8 cellular contexts compared by ENCODE assay signal in genomic region chr16:2778692-2778958, GRCh38. TPM values are rescaled to one million over a fixed set of nuclear protein-coding genes. Genes with fewer than 3 reads are reported as not detected.
DNase-seq lines count a peak whose midpoint lies in the region; ATAC-seq, FAIRE-seq and TF ChIP-seq lines count a peak whose summit lies in the region.
"Had no signal": no experiment of that assay in that cellular context is flagged by ENCODE, and none has a peak within 500 bp of the region (broad histone marks: within the 10 kb centered on the region; RNA-seq: fewer than 3 reads in every experiment).

No MANE protein-coding gene starts in this region.

- no peak overlapping the region for H3K9ac ChIP-seq in H1 (replicated peaks in 1 of 4; ENCODE audit: extremely low read depth in 1 of 4, low read depth in 3 of 4, low read length in 3 of 4)

- H2BK12ac ChIP-seq in H1 (ENCODE audit: low read depth, low read length) = no peak overlapping the region

- H3K9me3 Mint-ChIP-seq in T-helper 1 cell treated with Interleukin-12 subunit alpha and Interleukin-12 subunit beta and Interleukin-4 antibody, amounts not matched to agents 30 μg/mL and 1 μg/mL, for 36 hours = no peaks in the 10 kb centered on the region
- no peaks in the 10 kb centered on the region for H3K9me3 Mint-ChIP-seq in stimulated activated naive CD8-positive, alpha-beta T cell treated with anti-CD3 and anti-CD28 coated beads, Interleukin-15, amount 100 ng/mL, for 72 hours

- H3K27ac Mint-ChIP-seq in T-helper 1 cell treated with Interleukin-12 subunit alpha and Interleukin-12 subunit beta and Interleukin-4 antibody, amounts not matched to agents 30 μg/mL and 1 μg/mL, for 36 hours = peak overlapping the region; percentile 94
- peak overlapping the region; percentile 98 to 99 for H3K27ac Mint-ChIP-seq in stimulated activated naive CD8-positive, alpha-beta T cell treated with anti-CD3 and anti-CD28 coated beads, Interleukin-15, amount 100 ng/mL, for 72 hours

- TF ChIP-seq EP300 in H1 (IDR thresholded peaks at IDR 0.05; ENCODE audit: borderline replicate concordance in 1 of 2, low read depth in 2 of 2, low read length in 2 of 2) = no peak

- peaks cover 12 to 34% of the 10 kb centered on the region in 2 experiments for H3K79me2 ChIP-seq in H1 (ENCODE audit: control insufficient read depth in 1 of 2, insufficient read depth in 2 of 2, low read length in 2 of 2)

- no peak for TF ChIP-seq CTCF in H1 (IDR thresholded peaks at IDR 0.05; ENCODE audit: control extremely low read depth in 1 of 3, insufficient read depth in 1 of 3, low read depth in 1 of 3, low read length in 3 of 3)

- no peaks in the 10 kb centered on the region for H3K9me3 ChIP-seq in H1 (ENCODE audit: insufficient read depth in 2 of 2, low read depth in 1 of 2, low read length in 1 of 2)

- H2AK5ac ChIP-seq in H1 (ENCODE audit: low read depth, low read length) = no peak overlapping the region

- H3K4me1 ChIP-seq in H1 (replicated peaks in 1 of 4; ENCODE audit: control insufficient read depth in 3 of 4, insufficient read depth in 4 of 4, low read length in 3 of 4) = peaks cover 0 to 4% (median under 1%) of the 10 kb centered on the region in 4 experiments; a peak in 5 of 7 replicates

- peaks cover 9 to 21% (median 11%) of the 10 kb centered on the region in 4 experiments; a peak in 5 of 8 replicates for H3K36me3 ChIP-seq in H1 (ENCODE audit: control insufficient read depth in 2 of 4, insufficient read depth in 4 of 4, low read length in 3 of 4)

- no peak overlapping the region for H2BK15ac ChIP-seq in H1 (ENCODE audit: low read length)

- H3K18ac ChIP-seq in H1 (ENCODE audit: extremely low read depth, low read length) = no peak overlapping the region

- H2AFZ ChIP-seq in H1 (ENCODE audit: low read length) = no peak overlapping the region

- H3K27me3 Mint-ChIP-seq in T-helper 1 cell treated with Interleukin-12 subunit alpha and Interleukin-12 subunit beta and Interleukin-4 antibody, amounts not matched to agents 30 μg/mL and 1 μg/mL, for 36 hours (ENCODE audit: low read depth) = no peaks in the 10 kb centered on the region
- no peaks in the 10 kb centered on the region for H3K27me3 Mint-ChIP-seq in stimulated activated naive CD8-positive, alpha-beta T cell treated with anti-CD3 and anti-CD28 coated beads, Interleukin-15, amount 100 ng/mL, for 72 hours

- POLR2A ChIA-PET in H1 (lab: Charles Lee; ENCODE audit: partially characterized antibody) = interaction anchor here (0.8 to 9.5 kb wide), 16 partner anchors 9 to 104 kb away, joined by 3 to 180 read pairs (median 4); partner anchors contain the start of genes PRSS33 and SRRM2

- peaks cover 2 to 8% of the 10 kb centered on the region in 2 experiments for H4K20me1 ChIP-seq in H1 (replicated peaks in 1 of 2; ENCODE audit: control insufficient read depth in 1 of 2, insufficient read depth in 2 of 2, low read length in 2 of 2)

- no peak for FAIRE-seq in H1 (lab: Jason Lieb, UNC)

- 95% methylated on average over 12 of the region's 12 CpGs; no CpG with 5 or more reads in 1 of the 2 experiments for WGBS in H1 (ENCODE audit: extremely low coverage in 1 of 2, insufficient coverage in 1 of 2, insufficient read length in 1 of 2, insufficient replicate concordance in 2 of 2, low coverage in 1 of 2, low lambda C conversion rate in 2 of 2, missing lambda C conversion rate in 1 of 2), 2 experiments

- peaks cover 10% of the 10 kb centered on the region; the same call in 1 of the 2 replicates for H3K23me2 ChIP-seq in H1 (ENCODE audit: low read depth, low read length)

- CTCF ChIA-PET in H1 (lab: Charles Lee; ENCODE audit: partially characterized antibody) = interaction anchor here (0.5 to 1.3 kb wide), 9 partner anchors 11 to 929 kb away, joined by 3 to 5 read pairs (median 3); no protein-coding TSS in a partner anchor

- H3K14ac ChIP-seq in H1 (ENCODE audit: insufficient read length) = no peak overlapping the region

- TF ChIP-seq POLR2A in H1 (IDR thresholded peaks at IDR 0.05; ENCODE audit: control extremely low read depth in 1 of 2, low read depth in 2 of 2, low read length in 2 of 2) = no peak

- H3K4me2 ChIP-seq in H1 (ENCODE audit: insufficient read depth in 1 of 2, low read depth in 2 of 2, low read length in 2 of 2) = peak overlapping the region; percentile 88 to 94; a peak in 3 of 4 replicates

- no peak for ATAC-seq in stimulated activated naive CD8-positive, alpha-beta T cell treated with anti-CD3 and anti-CD28 coated beads, Interleukin-15, amount 100 ng/mL, for 72 hours
- ATAC-seq in HG03175 (IDR thresholded peaks at IDR 0.05; ENCODE audit: unreplicated experiment) (no peak), HG03159 (IDR thresholded peaks at IDR 0.05; ENCODE audit: unreplicated experiment) (no peak)

- no peak overlapping the region for H2BK20ac ChIP-seq in H1 (ENCODE audit: low read length)

- peaks cover 10% of the 10 kb centered on the region; the same call in 1 of the 2 replicates for H3K79me1 ChIP-seq in H1 (ENCODE audit: low read depth, low read length)

- peaks cover 8% of the 10 kb centered on the region for H3K36me3 Mint-ChIP-seq in T-helper 1 cell treated with Interleukin-12 subunit alpha and Interleukin-12 subunit beta and Interleukin-4 antibody, amounts not matched to agents 30 μg/mL and 1 μg/mL, for 36 hours (ENCODE audit: low read depth)

- H4K8ac ChIP-seq in H1 (ENCODE audit: extremely low read depth, insufficient read depth, low read length) = no peak overlapping the region; the same call in 1 of the 2 replicates

- no peak overlapping the region for H4K5ac ChIP-seq in H1 (ENCODE audit: insufficient read length, low read depth, low read length)

- peaks cover 16% of the 10 kb centered on the region for H3K4me1 Mint-ChIP-seq in T-helper 1 cell treated with Interleukin-12 subunit alpha and Interleukin-12 subunit beta and Interleukin-4 antibody, amounts not matched to agents 30 μg/mL and 1 μg/mL, for 36 hours (ENCODE audit: low read depth)
- peaks cover 51% of the 10 kb centered on the region for H3K4me1 Mint-ChIP-seq in stimulated activated naive CD8-positive, alpha-beta T cell treated with anti-CD3 and anti-CD28 coated beads, Interleukin-15, amount 100 ng/mL, for 72 hours

- H3K27ac ChIP-seq in H1 (ENCODE audit: low read depth, low read length) = 0 out of 2 replicates have a peak overlapping the region, but pooled peaks have one; percentile 11

- H3K4ac ChIP-seq in H1 (replicated peaks; ENCODE audit: insufficient read length, low read depth, low read length) = no peak overlapping the region

- H3K4me3 Mint-ChIP-seq in T-helper 1 cell treated with Interleukin-12 subunit alpha and Interleukin-12 subunit beta and Interleukin-4 antibody, amounts not matched to agents 30 μg/mL and 1 μg/mL, for 36 hours = peak overlapping the region; percentile 91
- H3K4me3 Mint-ChIP-seq in stimulated activated naive CD8-positive, alpha-beta T cell treated with anti-CD3 and anti-CD28 coated beads, Interleukin-15, amount 100 ng/mL, for 72 hours = peak overlapping the region; percentile 91 to 96

- peak overlapping the region; percentile 94 to 96 (median 96); a peak in 3 of 8 replicates for H3K4me3 ChIP-seq in H1 (ENCODE audit: extremely low read depth in 1 of 4, insufficient read depth in 2 of 4, low read depth in 3 of 4, low read length in 4 of 4)

- no peak overlapping the region for H3K56ac ChIP-seq in H1 (replicated peaks; ENCODE audit: insufficient read length, low read depth, low read length)

- TF ChIP-seq RAD21 in H1 (IDR thresholded peaks at IDR 0.05 in 1 of 2, conservative IDR thresholded peaks at IDR 0.05 in 1 of 2; ENCODE audit: low read depth in 2 of 2, low read length in 2 of 2) = no peak

- H4K91ac ChIP-seq in H1 (replicated peaks; ENCODE audit: insufficient read length, low read length) = no peak overlapping the region

- no peaks in the 10 kb centered on the region; a peak in 1 of 7 replicates for H3K27me3 ChIP-seq in H1 (replicated peaks in 1 of 4; ENCODE audit: control insufficient read depth in 3 of 4, extremely low read depth in 1 of 4, insufficient read depth in 3 of 4, low read length in 3 of 4)

- H2BK5ac ChIP-seq in H1 (ENCODE audit: low read depth, low read length) = peak overlapping the region; percentile 98

- DNase-seq in T-helper 1 cell (no peak), H1 (ENCODE audit: low read depth in 1 of 2, low spot score in 2 of 2) (no peak)
- no peak for DNase-seq in stimulated activated naive CD8-positive, alpha-beta T cell treated with anti-CD3 and anti-CD28 coated beads, Interleukin-15, amount 100 ng/mL, for 72 hours
- DNase-seq: ACHN had no signal

- H2BK120ac ChIP-seq in H1 (replicated peaks; ENCODE audit: low read depth, low read length) = no peak overlapping the region

- H3K23ac ChIP-seq in H1 (ENCODE audit: insufficient read length) = no peak overlapping the region

RNA-seq across cellular contexts. Expression of gene ELOB, which starts 1.5 kb away (rescaled TPM):
- 237 and 248 TPM in 2 replicates for total RNA-seq in H1 (2021; fragmentation: NEBNext Ultra II Directional; extraction: Animal tissue kit (Norgen Biotek cat#: 25700))
- 1,357 and 1,702 TPM in 2 replicates for polyA plus RNA-seq in H1 (2011; rRNA removed)
- polyA plus RNA-seq in H1 (2011; cell fraction: cytosol; rRNA removed) = 705 TPM
- 474 TPM for polyA plus RNA-seq in H1 (2011; cell fraction: nucleus; rRNA removed)
- 292 to 520 TPM (median 401 TPM) in 4 replicates for polyA plus RNA-seq in H1 (2012, experiment 1 of 2)
- 2,300 TPM for polyA plus RNA-seq in H1 (2012, experiment 2 of 2)
- polyA plus RNA-seq in H1 (2013, experiment 1 of 2) = 136 TPM
- polyA plus RNA-seq in H1 (2013, experiment 2 of 2) = 134 TPM
- polyA minus RNA-seq in H1 (2011; rRNA and poly(A)+ RNA removed) = 86.0 and 133 TPM in 2 replicates
- polyA minus RNA-seq in H1 (2011; cell fraction: cytosol; rRNA and poly(A)+ RNA removed) = 98.0 TPM
- 84.9 TPM for polyA minus RNA-seq in H1 (2011; cell fraction: nucleus; rRNA and poly(A)+ RNA removed)

RNA-seq across cellular contexts. Expression of gene PRSS33, which starts 8.7 kb away (rescaled TPM):
- not detected in 2 replicates for total RNA-seq in H1 (2021; fragmentation: NEBNext Ultra II Directional; extraction: Animal tissue kit (Norgen Biotek cat#: 25700))
- polyA plus RNA-seq in H1 (2011; rRNA removed) = 0.09 and 0.17 TPM in 2 replicates
- 0.16 TPM for polyA plus RNA-seq in H1 (2011; cell fraction: cytosol; rRNA removed)
- polyA plus RNA-seq in H1 (2011; cell fraction: nucleus; rRNA removed) = 0.37 TPM
- polyA plus RNA-seq in H1 (2012, experiment 1 of 2) = not detected in 4 replicates
- 0.13 TPM for polyA plus RNA-seq in H1 (2012, experiment 2 of 2)
- polyA plus RNA-seq in H1 (2013, experiment 1 of 2) = 0.12 TPM
- 0.02 TPM for polyA plus RNA-seq in H1 (2013, experiment 2 of 2)
- not detected in 2 replicates for polyA minus RNA-seq in H1 (2011; rRNA and poly(A)+ RNA removed)
- not detected for polyA minus RNA-seq in H1 (2011; cell fraction: cytosol; rRNA and poly(A)+ RNA removed)
- polyA minus RNA-seq in H1 (2011; cell fraction: nucleus; rRNA and poly(A)+ RNA removed) = not detected
- total RNA-seq: esophagus mucosa had no signal

RNA-seq across cellular contexts. Expression of gene PRSS41, which starts 19.6 kb away (rescaled TPM):
- not detected in 2 replicates for total RNA-seq in H1 (2021; fragmentation: NEBNext Ultra II Directional; extraction: Animal tissue kit (Norgen Biotek cat#: 25700))
- not detected in 2 replicates for polyA plus RNA-seq in H1 (2011; rRNA removed)
- not detected for polyA plus RNA-seq in H1 (2011; cell fraction: cytosol; rRNA removed)
- 0.10 TPM for polyA plus RNA-seq in H1 (2011; cell fraction: nucleus; rRNA removed)
- polyA plus RNA-seq in H1 (2012, experiment 1 of 2) = not detected in 4 replicates
- not detected for polyA plus RNA-seq in H1 (2012, experiment 2 of 2)
- not detected for polyA plus RNA-seq in H1 (2013, experiment 1 of 2)
- not detected for polyA plus RNA-seq in H1 (2013, experiment 2 of 2)
- not detected in 2 replicates for polyA minus RNA-seq in H1 (2011; rRNA and poly(A)+ RNA removed)
- not detected for polyA minus RNA-seq in H1 (2011; cell fraction: cytosol; rRNA and poly(A)+ RNA removed)
- not detected for polyA minus RNA-seq in H1 (2011; cell fraction: nucleus; rRNA and poly(A)+ RNA removed)
- total RNA-seq: esophagus mucosa had no signal

RNA-seq across cellular contexts. Expression of gene SRRM2, which starts 26.2 kb away (rescaled TPM):
- 563 and 579 TPM in 2 replicates for total RNA-seq in H1 (2021; fragmentation: NEBNext Ultra II Directional; extraction: Animal tissue kit (Norgen Biotek cat#: 25700))
- polyA plus RNA-seq in H1 (2011; rRNA removed) = 300 and 654 TPM in 2 replicates
- polyA plus RNA-seq in H1 (2011; cell fraction: cytosol; rRNA removed) = 295 TPM
- 2,432 TPM for polyA plus RNA-seq in H1 (2011; cell fraction: nucleus; rRNA removed)
- 719 to 870 TPM (median 834 TPM) in 4 replicates for polyA plus RNA-seq in H1 (2012, experiment 1 of 2)
- polyA plus RNA-seq in H1 (2012, experiment 2 of 2) = 118 TPM
- polyA plus RNA-seq in H1 (2013, experiment 1 of 2) = 837 TPM
- polyA plus RNA-seq in H1 (2013, experiment 2 of 2) = 754 TPM
- polyA minus RNA-seq in H1 (2011; rRNA and poly(A)+ RNA removed) = 129 and 194 TPM in 2 replicates
- 277 TPM for polyA minus RNA-seq in H1 (2011; cell fraction: cytosol; rRNA and poly(A)+ RNA removed)
- 360 TPM for polyA minus RNA-seq in H1 (2011; cell fraction: nucleus; rRNA and poly(A)+ RNA removed)

RNA-seq across cellular contexts. Expression of gene PRSS21, which starts 38.4 kb away (rescaled TPM):
- 1.0 and 2.7 TPM in 2 replicates for total RNA-seq in H1 (2021; fragmentation: NEBNext Ultra II Directional; extraction: Animal tissue kit (Norgen Biotek cat#: 25700))
- polyA plus RNA-seq in H1 (2011; rRNA removed) = 0.76 and 1.4 TPM in 2 replicates
- 0.98 TPM for polyA plus RNA-seq in H1 (2011; cell fraction: cytosol; rRNA removed)
- polyA plus RNA-seq in H1 (2011; cell fraction: nucleus; rRNA removed) = 3.6 TPM
- 0.54 to 1.2 TPM (median 0.81 TPM) in 3 of 4 replicates, not detected in the other for polyA plus RNA-seq in H1 (2012, experiment 1 of 2)
- polyA plus RNA-seq in H1 (2012, experiment 2 of 2) = 0.51 TPM
- 1.2 TPM for polyA plus RNA-seq in H1 (2013, experiment 1 of 2)
- 0.96 TPM for polyA plus RNA-seq in H1 (2013, experiment 2 of 2)
- 0.32 TPM in 1 of 2 replicates, not detected in the other for polyA minus RNA-seq in H1 (2011; rRNA and poly(A)+ RNA removed)
- polyA minus RNA-seq in H1 (2011; cell fraction: cytosol; rRNA and poly(A)+ RNA removed) = 1.8 TPM
- polyA minus RNA-seq in H1 (2011; cell fraction: nucleus; rRNA and poly(A)+ RNA removed) = 3.7 TPM
